Comparison of ENCODE assay signal across 9 cellular contexts in genomic region chr22:39315389-39315788, GRCh38. TPM values are rescaled to one million over a fixed set of nuclear protein-coding genes. Genes with fewer than 3 reads are reported as not detected.
DNase-seq lines count a peak whose midpoint lies in the region; ATAC-seq and TF ChIP-seq lines count a peak whose summit lies in the region.
"Had no signal": no experiment of that assay in that cellular context is flagged by ENCODE, and none has a peak within 500 bp of the region (broad histone marks: within the 10 kb centered on the region; RNA-seq: fewer than 3 reads in every experiment).

No MANE protein-coding gene starts in this region.

- H2AFZ ChIP-seq in GM23338 = no peak overlapping the region

- H3K4me1 Mint-ChIP-seq in GM23338 = peaks cover 52% of the 10 kb centered on the region

- DNase-seq in GM23338 (ENCODE audit: low spot score) (no peak), RWPE2 (ENCODE audit: low spot score) (no peak), epithelial cell of prostate (ENCODE audit: low read depth, low spot score) (no peak), retinal pigment epithelial cell (ENCODE audit: low read depth) (no peak), NAMALWA (ENCODE audit: low spot score) (no peak), NCI-H1694 treated with DMSO at 0.1 percent for 48 hours (lab: John Stamatoyannopoulos, UW) (no peak)
- DNase-seq: hippocampal formation, NCI-H748 treated with DMSO at 0.1 percent for 48 hours had no signal

- no peaks in the 10 kb centered on the region for H3K27me3 ChIP-seq in GM23338 (ENCODE audit: insufficient read depth)
- no peaks in the 10 kb centered on the region for H3K27me3 ChIP-seq in RWPE2 (ENCODE audit: insufficient read depth, poor library complexity, severe bottlenecking)

- peaks cover 86% of the 10 kb centered on the region for H3K36me3 Mint-ChIP-seq in GM23338 (ENCODE audit: low read depth)

- no peaks in the 10 kb centered on the region for H3K9me3 ChIP-seq in RWPE2 (ENCODE audit: severe bottlenecking)

- peaks cover 68% of the 10 kb centered on the region for H3K36me3 ChIP-seq in GM23338 (ENCODE audit: insufficient read depth)
- peaks cover 82% of the 10 kb centered on the region for H3K36me3 ChIP-seq in RWPE2 (ENCODE audit: low read depth)

- no peak for TF ChIP-seq CTCF in GM23338 (conservative IDR thresholded peaks at IDR 0.05; ENCODE audit: low read depth in 2 of 2)
- TF ChIP-seq CTCF in RWPE2 (IDR thresholded peaks at IDR 0.05; ENCODE audit: poor library complexity, severe bottlenecking) = no peak
- TF ChIP-seq CTCF in retinal pigment epithelial cell (conservative IDR thresholded peaks at IDR 0.05; ENCODE audit: low read depth, low read length) = no peak

- H3K4me2 ChIP-seq in GM23338 = peak overlapping the region; percentile 100

- H3K9me2 ChIP-seq in GM23338 (ENCODE audit: insufficient read depth) = no peaks in the 10 kb centered on the region

- peak overlapping the region; percentile 98; the same call in 1 of the 2 replicates for H3K4me3 ChIP-seq in GM23338
- no peak overlapping the region for H3K4me3 ChIP-seq in RWPE2 (ENCODE audit: severe bottlenecking)
- H3K4me3 ChIP-seq in retinal pigment epithelial cell (ENCODE audit: low read length) = peak overlapping the region; percentile 98

- peaks cover 49% of the 10 kb centered on the region for H3K79me2 ChIP-seq in GM23338 (replicated peaks; ENCODE audit: insufficient read depth)

- H3K9me3 Mint-ChIP-seq in GM23338 = peaks cover 18% of the 10 kb centered on the region

- ATAC-seq in GM23338 (no peak), RWPE2 (ENCODE audit: low read depth) (no peak), esophagus mucosa (no peak)

- peaks cover 71% of the 10 kb centered on the region for H3K27me3 Mint-ChIP-seq in GM23338 (ENCODE audit: insufficient read depth, low read depth, poor library complexity)

- H3K27ac ChIP-seq in GM23338 (ENCODE audit: low read depth) (peak overlapping the region; percentile 99), RWPE2 (ENCODE audit: poor library complexity, severe bottlenecking) (peak overlapping the region; percentile 96), epithelial cell of prostate (peak overlapping the region; percentile 98)

- peaks cover 85% of the 10 kb centered on the region for H3F3A ChIP-seq in GM23338 (replicated peaks; ENCODE audit: low read depth)

- peak overlapping the region; percentile 92 for H3K27ac Mint-ChIP-seq in GM23338

- H4K20me1 ChIP-seq in GM23338 (replicated peaks; ENCODE audit: insufficient read depth) = peaks cover 61% of the 10 kb centered on the region

- H3K4me1 ChIP-seq in GM23338 (ENCODE audit: insufficient read depth) (peaks cover 40% of the 10 kb centered on the region), RWPE2 (ENCODE audit: insufficient read depth, poor library complexity, severe bottlenecking) (peaks cover 30% of the 10 kb centered on the region)

- H3K4me3 Mint-ChIP-seq in GM23338 = peak overlapping the region; percentile 100

TF ChIP-seq in GM23338, 12 proteins besides CTCF, POLR2A, EP300 and RAD21:
- no peak for TF ChIP-seq EZH2 (IDR thresholded peaks at IDR 0.05; ENCODE audit: low read depth, unreplicated experiment)
- TF ChIP-seq ZNF462 (CRISPR knock-in tag; IDR thresholded peaks at IDR 0.05) = no peak

RNA-seq across cellular contexts. Expression of gene RPL3, which starts 4.0 kb away (rescaled TPM):
- total RNA-seq in GM23338 (2014; rRNA removed; shearing (Covaris generic)) = 2,755 and 3,244 TPM in 2 replicates
- polyA plus RNA-seq in GM23338 (2016; fragmentation: Nextera tagmentation; extraction: Ambion mirVana) = 1,846 and 1,983 TPM in 2 replicates
- 1,774 TPM for total RNA-seq in esophagus mucosa

RNA-seq across cellular contexts. Expression of gene SYNGR1, which starts 34.4 kb away (rescaled TPM):
- total RNA-seq in GM23338 (2014; rRNA removed; shearing (Covaris generic)) = 12.3 and 30.9 TPM in 2 replicates
- polyA plus RNA-seq in GM23338 (2016; fragmentation: Nextera tagmentation; extraction: Ambion mirVana) = 37.0 and 37.7 TPM in 2 replicates
- 23.0 TPM for total RNA-seq in esophagus mucosa
